Comparison of ENCODE assay signal across 8 cellular contexts in the genomic region with DNA sequence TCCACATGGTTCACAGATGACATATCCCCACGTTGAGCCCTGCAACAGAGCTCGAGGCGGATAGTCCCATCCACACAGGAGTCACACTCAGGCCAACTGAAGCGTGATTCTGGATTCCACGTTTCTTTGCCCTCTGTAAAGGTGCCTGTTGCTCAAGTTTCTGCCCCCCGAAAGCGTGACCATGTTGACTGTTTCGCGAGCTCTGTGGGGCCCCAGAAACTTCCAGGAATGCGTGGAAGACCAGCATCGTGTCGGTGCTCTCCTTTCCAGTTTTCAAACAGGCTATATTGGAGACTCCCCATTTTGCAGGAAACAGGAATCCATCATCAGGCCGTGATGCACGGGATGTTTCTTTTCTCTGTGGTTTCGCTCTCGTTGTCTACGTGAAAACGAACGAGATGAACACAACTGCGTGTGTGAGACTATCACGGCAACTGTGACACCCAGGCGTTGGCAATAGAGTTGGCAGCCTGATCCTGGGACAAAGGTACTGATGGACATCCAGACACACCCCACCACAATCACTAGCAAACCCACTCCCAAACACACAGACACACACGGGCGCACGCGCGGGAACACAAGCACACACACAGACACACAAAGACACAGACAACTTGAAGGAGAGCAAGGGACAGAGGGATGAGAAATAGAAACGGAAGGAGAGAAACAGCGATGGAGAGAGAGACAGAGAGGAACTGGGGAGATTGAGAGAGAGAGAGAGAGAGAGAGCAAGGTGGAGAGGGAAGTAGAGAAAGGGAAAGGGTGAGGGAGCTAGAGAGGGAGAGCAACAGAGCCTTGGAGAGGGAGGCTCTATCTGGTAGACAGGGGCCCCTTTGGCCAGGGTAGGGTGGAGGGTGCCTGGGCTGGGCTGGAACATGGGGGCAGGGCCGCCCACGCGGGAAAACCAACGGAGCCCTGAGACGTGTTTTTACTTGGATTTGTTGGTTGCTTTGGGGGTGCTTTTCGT.
A peak's percentile ranks its signal among the peaks of the same experiment; 100 is the strongest.
DNase-seq lines count a peak whose midpoint lies in the region; ATAC-seq and TF ChIP-seq lines count a peak whose summit lies in the region.
"Not testable (repeated sequence)": the region's sequence is repeated elsewhere in the genome, so short reads cannot be mapped to it uniquely, and the experiment has no call there.

No MANE protein-coding gene starts in this region.

- not testable (repeated sequence) for ATAC-seq in T-cell (replicated peaks in 1 of 4); naive B cell (ENCODE audit: low read depth in 2 of 2)

- H2AFZ ChIP-seq in hepatocyte: not testable (repeated sequence)

- not testable (repeated sequence) for H3K9me2 ChIP-seq in hepatocyte (replicated peaks; ENCODE audit: insufficient read depth)

- peaks cover 15% of the 10 kb centered on the region for H3K4me1 ChIP-seq in hepatocyte (ENCODE audit: insufficient read depth)

- CTCF ChIA-PET in T-cell (lab: Charles Lee): interaction anchor here in 1 of 2 donors (0.6 kb wide), 1 partner anchor 1018 kb away, joined by 4 read pairs; no protein-coding TSS in a partner anchor
- CTCF ChIA-PET in activated naive CD4-positive, alpha-beta T cell treated with anti-CD3 and anti-CD28 coated beads for 36 hours (lab: Charles Lee): interaction anchor here (0.9 to 1.4 kb wide), 2 partner anchors 1018 to 1019 kb away, joined by 3 to 4 read pairs; no protein-coding TSS in a partner anchor

- peak overlapping the region; percentile 61 to 67 (median 66) for H3K4me3 Mint-ChIP-seq in T-cell
- H3K4me3 Mint-ChIP-seq in activated naive CD4-positive, alpha-beta T cell treated with anti-CD3 and anti-CD28 coated beads for 36 hours: peak overlapping the region; percentile 56
- H3K4me3 Mint-ChIP-seq in naive B cell: peak overlapping the region; percentile 76 to 96 (median 88)

- H3K9me3 Mint-ChIP-seq in T-cell; activated naive CD4-positive, alpha-beta T cell treated with anti-CD3 and anti-CD28 coated beads for 36 hours: not testable (repeated sequence)
- peaks cover 0 to 11% (median 4%) of the 10 kb centered on the region in 7 donors for H3K9me3 Mint-ChIP-seq in naive B cell

- H3K79me2 ChIP-seq in hepatocyte: not testable (repeated sequence)

- H3K4me3 ChIP-seq in AG10803 (ENCODE audit: low read length): peak overlapping the region; percentile 66
- peak overlapping the region; percentile 25 to 83 (median 63) for H3K4me3 ChIP-seq in dorsolateral prefrontal cortex
- peak overlapping the region; percentile 8 for H3K4me3 ChIP-seq in hepatocyte

- H3K27me3 ChIP-seq in dorsolateral prefrontal cortex: peaks cover 0 to 51% (median 25%) of the 10 kb centered on the region in 45 donors
- peaks cover 45% of the 10 kb centered on the region for H3K27me3 ChIP-seq in hepatocyte

- H3K27ac Mint-ChIP-seq in T-cell (peak overlapping the region; percentile 3 to 66), naive B cell (peak overlapping the region; percentile 42 to 92 (median 69))
- H3K27ac Mint-ChIP-seq in activated naive CD4-positive, alpha-beta T cell treated with anti-CD3 and anti-CD28 coated beads for 36 hours: not testable (repeated sequence)

- not testable (repeated sequence) for TF ChIP-seq CTCF in AG10803 (conservative IDR thresholded peaks at IDR 0.05; ENCODE audit: low read length); dorsolateral prefrontal cortex (IDR thresholded peaks at IDR 0.05 in 54 of 56, conservative IDR thresholded peaks at IDR 0.05 in 2 of 56; ENCODE audit: low read depth in 1 of 56, partially characterized antibody in 56 of 56); hepatocyte (IDR thresholded peaks at IDR 0.05; ENCODE audit: poor library complexity)

- not testable (repeated sequence) for H3K36me3 ChIP-seq in hepatocyte (replicated peaks; ENCODE audit: insufficient read depth, low read depth)

- intact Hi-C loops in activated naive CD4-positive, alpha-beta T cell treated with anti-CD3 and anti-CD28 coated beads for 36 hours (cut with micrococcal nuclease); dorsolateral prefrontal cortex (cut with DNase I): not testable (repeated sequence)

- H3K36me3 Mint-ChIP-seq in T-cell; activated naive CD4-positive, alpha-beta T cell treated with anti-CD3 and anti-CD28 coated beads for 36 hours (ENCODE audit: low read depth): not testable (repeated sequence)
- peaks cover 0 to 21% of the 10 kb centered on the region in 2 donors for H3K36me3 Mint-ChIP-seq in naive B cell

- peak overlapping the region in 55 of 59 donors; percentile 17 to 96 (median 80) for H3K27ac ChIP-seq in dorsolateral prefrontal cortex
- H3K27ac ChIP-seq in hepatocyte: not testable (repeated sequence)

- H4K20me1 ChIP-seq in hepatocyte (ENCODE audit: insufficient read depth, poor library complexity, severe bottlenecking): not testable (repeated sequence)

- peaks cover 28 to 41% of the 10 kb centered on the region in 2 donors for H3K27me3 Mint-ChIP-seq in T-cell
- H3K27me3 Mint-ChIP-seq in activated naive CD4-positive, alpha-beta T cell treated with anti-CD3 and anti-CD28 coated beads for 36 hours (ENCODE audit: low read depth): peaks cover 41% of the 10 kb centered on the region
- H3K27me3 Mint-ChIP-seq in naive B cell: peaks cover 26 to 34% (median 32%) of the 10 kb centered on the region in 3 donors

- H3K9me3 ChIP-seq in hepatocyte (ENCODE audit: low read depth): not testable (repeated sequence)

- 30% methylated on average over 35 of the region's 35 CpGs for WGBS in hepatocyte (ENCODE audit: low lambda C conversion rate, missing lambda C conversion rate)

- H3K4me1 Mint-ChIP-seq in T-cell: peaks cover 34 to 39% (median 37%) of the 10 kb centered on the region in 3 donors
- H3K4me1 Mint-ChIP-seq in activated naive CD4-positive, alpha-beta T cell treated with anti-CD3 and anti-CD28 coated beads for 36 hours (ENCODE audit: low read depth): peaks cover 33% of the 10 kb centered on the region
- peaks cover 25 to 39% (median 34%) of the 10 kb centered on the region in 3 donors for H3K4me1 Mint-ChIP-seq in naive B cell

- DNase-seq in AG10803 (ENCODE audit: low read depth) (peak; percentile 63), H4 (ENCODE audit: low spot score) (peak; percentile 9), T-cell (peak in 11 of 34 experiments; percentile 3 to 44 (median 18)), dorsolateral prefrontal cortex (peak in 9 of 10 donors; percentile 30 to 82 (median 72)), hepatocyte (ENCODE audit: low spot score) (peak; percentile 34), naive B cell (peak; percentile 43)
- peak; percentile 61 for DNase-seq in activated naive CD4-positive, alpha-beta T cell treated with anti-CD3 and anti-CD28 coated beads for 36 hours
- DNase-seq in stimulated activated CD4-positive, alpha-beta T cell treated with anti-CD3 and anti-CD28 coated beads, Interleukin-1b, Interleukin-23, amount 100 ng/mL, for 48 hours: peak; percentile 24

- POLR2A ChIA-PET in T-cell (lab: Charles Lee): not testable (repeated sequence)

- peak overlapping the region; percentile 66 for H3K4me2 ChIP-seq in hepatocyte

Comparison
In these comparisons a context has a peak if more than half of its experiments do, and no peak if none do; other contexts are left out.
1. H3K4me3 ChIP-seq: peak in every context shown above with its lines; median percentile 66 in AG10803; 63 in dorsolateral prefrontal cortex; 8 in hepatocyte.